13 cellular contexts compared by ENCODE assay signal in genomic region chr10:43867667-43868361, GRCh38.
A peak's percentile ranks its signal among the peaks of the same experiment; 100 is the strongest.
DNase-seq lines count a peak whose midpoint lies in the region; ATAC-seq and TF ChIP-seq lines count a peak whose summit lies in the region.
"Had no signal": no experiment of that assay in that cellular context is flagged by ENCODE, and none has a peak within 500 bp of the region (broad histone marks: within the 10 kb centered on the region; RNA-seq: fewer than 3 reads in every experiment).

No MANE protein-coding gene starts in this region.

- H3K9me3 ChIP-seq in right atrium auricular region: no peaks in the 10 kb centered on the region
- H3K9me3 ChIP-seq: BLaER1 had no signal

- peak overlapping the region; percentile 40 to 58 for H3K27ac ChIP-seq in right atrium auricular region
- H3K27ac ChIP-seq: BLaER1 had no signal

- H3K9me3 Mint-ChIP-seq in activated CD4-positive, alpha-beta memory T cell treated with anti-CD3 and anti-CD28 coated beads, Interleukin-2, amount 10 ng/mL, durations not matched to agents 7 days and 5 days: no peaks in the 10 kb centered on the region
- H3K9me3 Mint-ChIP-seq: activated T-cell treated with anti-CD3 and anti-CD28 coated beads, Interleukin-2, amount 50 U/mL, for 4 hours; central memory CD8-positive, alpha-beta T cell; memory B cell had no signal

- H3K4me1 ChIP-seq in right atrium auricular region: peaks cover 0 to 47% of the 10 kb centered on the region in 2 donors

- TF ChIP-seq CTCF in right atrium auricular region (IDR thresholded peaks at IDR 0.05) (no peak), astrocyte of the spinal cord (IDR thresholded peaks at IDR 0.05; ENCODE audit: low read depth, low read length) (no peak)

- H3K27ac Mint-ChIP-seq in activated CD4-positive, alpha-beta memory T cell treated with anti-CD3 and anti-CD28 coated beads, Interleukin-2, amount 10 ng/mL, durations not matched to agents 7 days and 5 days: no peak overlapping the region
- H3K27ac Mint-ChIP-seq: memory B cell had no signal

- no peaks in the 10 kb centered on the region for H3K36me3 Mint-ChIP-seq in activated CD4-positive, alpha-beta memory T cell treated with anti-CD3 and anti-CD28 coated beads, Interleukin-2, amount 10 ng/mL, durations not matched to agents 7 days and 5 days (ENCODE audit: low read depth)
- H3K36me3 Mint-ChIP-seq: memory B cell had no signal

- no peaks in the 10 kb centered on the region for H3K27me3 ChIP-seq in right atrium auricular region
- H3K27me3 ChIP-seq: BLaER1 had no signal

- intact Hi-C loops in left ventricle myocardium superior (cut with micrococcal nuclease): no loop called here

- no peak for ATAC-seq in left ventricle myocardium superior
- ATAC-seq: activated T-cell treated with anti-CD3 and anti-CD28 coated beads, Interleukin-2, amount 50 U/mL, for 4 hours had no signal

- in situ Hi-C loops in astrocyte of the spinal cord (cut with HindIII; ENCODE audit: low sequenced_read_pairs): no loop called here

- no peak overlapping the region for H3K4me3 Mint-ChIP-seq in activated CD4-positive, alpha-beta memory T cell treated with anti-CD3 and anti-CD28 coated beads, Interleukin-2, amount 10 ng/mL, durations not matched to agents 7 days and 5 days
- H3K4me3 Mint-ChIP-seq: activated T-cell treated with anti-CD3 and anti-CD28 coated beads, Interleukin-2, amount 50 U/mL, for 4 hours; central memory CD8-positive, alpha-beta T cell; memory B cell had no signal

- H3K36me3 ChIP-seq in right atrium auricular region: no peaks in the 10 kb centered on the region
- H3K36me3 ChIP-seq: BLaER1 had no signal

- CTCF ChIA-PET in activated CD4-positive, alpha-beta memory T cell treated with anti-CD3 and anti-CD28 coated beads, Interleukin-2, amount 10 ng/mL, durations not matched to agents 7 days and 5 days (lab: Charles Lee): no interaction called here

- H3K4me3 ChIP-seq in right atrium auricular region: no peak overlapping the region
- no peak overlapping the region for H3K4me3 ChIP-seq in astrocyte of the spinal cord (ENCODE audit: low read depth, low read length)
- H3K4me3 ChIP-seq: BLaER1 had no signal

- H3K4me1 Mint-ChIP-seq in activated CD4-positive, alpha-beta memory T cell treated with anti-CD3 and anti-CD28 coated beads, Interleukin-2, amount 10 ng/mL, durations not matched to agents 7 days and 5 days: no peaks in the 10 kb centered on the region
- H3K4me1 Mint-ChIP-seq: central memory CD8-positive, alpha-beta T cell; memory B cell had no signal

- POLR2A ChIA-PET in activated CD4-positive, alpha-beta memory T cell treated with anti-CD3 and anti-CD28 coated beads, Interleukin-2, amount 10 ng/mL, durations not matched to agents 7 days and 5 days (lab: Charles Lee): no interaction called here

- no peaks in the 10 kb centered on the region for H3K27me3 Mint-ChIP-seq in activated CD4-positive, alpha-beta memory T cell treated with anti-CD3 and anti-CD28 coated beads, Interleukin-2, amount 10 ng/mL, durations not matched to agents 7 days and 5 days
- H3K27me3 Mint-ChIP-seq: memory B cell had no signal

- DNase-seq in right atrium auricular region (ENCODE audit: low spot score): peak; percentile 52
- no peak for DNase-seq in left ventricle myocardium superior
- peak; percentile 80 for DNase-seq in astrocyte of the spinal cord (ENCODE audit: low read depth, low spot score)
- peak; percentile 97 for DNase-seq in left kidney (ENCODE audit: low read depth, low spot score)
- no peak for DNase-seq in NOMO-1 (lab: John Stamatoyannopoulos, UW; ENCODE audit: unreplicated experiment in 2 of 2)
- DNase-seq in iPS-NIHi11 (ENCODE audit: low spot score): no peak
- no peak for DNase-seq in activated CD4-positive, alpha-beta memory T cell treated with anti-CD3 and anti-CD28 coated beads, Interleukin-2, amount 10 ng/mL, durations not matched to agents 7 days and 5 days
- no peak for DNase-seq in LoVo (ENCODE audit: low spot score)
- DNase-seq: activated T-cell treated with anti-CD3 and anti-CD28 coated beads, Interleukin-2, amount 50 U/mL, for 4 hours; NCI-H2081 had no signal

Comparison
In these comparisons a context has a peak if more than half of its experiments do, and no peak if none do; other contexts are left out.
1. DNase-seq: peak in right atrium auricular region (single experiment), astrocyte of the spinal cord (single experiment) and left kidney (single experiment); none in left ventricle myocardium superior (single experiment), NOMO-1 (0 of 2), iPS-NIHi11 (single experiment), activated CD4-positive, alpha-beta memory T cell treated with anti-CD3 and anti-CD28 coated beads, Interleukin-2, amount 10 ng/mL, durations not matched to agents 7 days and 5 days (single experiment) and LoVo (single experiment).